Comparison of ENCODE assay signal across 12 cellular contexts in the genomic region with DNA sequence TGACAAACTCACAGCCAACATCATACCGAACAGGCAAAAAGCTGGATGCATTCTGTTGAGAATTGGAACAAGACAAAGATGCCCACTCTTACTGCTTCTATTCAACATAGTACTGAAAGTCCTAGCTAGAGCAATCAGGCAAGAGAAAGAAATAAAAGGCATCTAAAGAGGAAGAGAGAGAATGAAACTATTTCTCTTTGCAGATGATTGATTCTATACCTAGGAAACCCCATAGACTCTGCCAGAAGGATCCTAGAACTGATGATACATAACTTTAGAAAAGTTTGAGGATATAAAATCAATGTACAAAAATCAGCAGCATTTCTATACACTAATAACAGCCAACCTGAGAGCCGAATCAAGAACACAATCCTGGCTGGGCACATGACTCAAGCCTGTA. TPM values are rescaled to one million over a fixed set of nuclear protein-coding genes. Genes with fewer than 3 reads are reported as not detected.
DNase-seq lines count a peak whose midpoint lies in the region; ATAC-seq and TF ChIP-seq lines count a peak whose summit lies in the region.
"Had no signal": no experiment of that assay in that cellular context is flagged by ENCODE, and none has a peak within 500 bp of the region (broad histone marks: within the 10 kb centered on the region; RNA-seq: fewer than 3 reads in every experiment).

No MANE protein-coding gene starts in this region.

- H3K36me3 ChIP-seq in subcutaneous abdominal adipose tissue (ENCODE audit: control insufficient read depth in 5 of 5, insufficient read depth in 5 of 5, low read length in 5 of 5), result no peaks in the 10 kb centered on the region
- no peaks in the 10 kb centered on the region for H3K36me3 ChIP-seq in uterus
- H3K36me3 ChIP-seq: BLaER1 had no signal

- ATAC-seq in activated CD4-positive, alpha-beta T cell treated with anti-CD3 and anti-CD28 coated beads for 36 hours, result peak; percentile 60
- ATAC-seq in T-helper 17 cell (no peak), naive B cell (ENCODE audit: low read depth in 2 of 2) (peak; percentile 61 to 62)

- intact Hi-C loops in activated CD4-positive, alpha-beta T cell treated with anti-CD3 and anti-CD28 coated beads for 36 hours (cut with DNase I, micrococcal nuclease), result no loop called here
- intact Hi-C loops in uterus (cut with DNase I; ENCODE audit: low total_unique reads), result no loop called here

- H3K27me3 ChIP-seq in subcutaneous abdominal adipose tissue (ENCODE audit: control insufficient read depth in 5 of 5, insufficient read depth in 4 of 5, low read length in 5 of 5), result no peaks in the 10 kb centered on the region
- H3K27me3 ChIP-seq in uterus, result no peaks in the 10 kb centered on the region
- H3K27me3 ChIP-seq: BLaER1 had no signal

- no peak overlapping the region for H3K9ac ChIP-seq in subcutaneous abdominal adipose tissue (ENCODE audit: low read length in 5 of 5)
- H3K9ac ChIP-seq: BLaER1 had no signal

- H3K36me3 Mint-ChIP-seq in activated CD4-positive, alpha-beta T cell treated with anti-CD3 and anti-CD28 coated beads for 36 hours (ENCODE audit: low read depth), result no peaks in the 10 kb centered on the region
- H3K36me3 Mint-ChIP-seq in T-helper 17 cell (ENCODE audit: low read depth) (peaks cover 2% of the 10 kb centered on the region), naive B cell (no peaks in the 10 kb centered on the region)

- H3K27ac ChIP-seq in subcutaneous abdominal adipose tissue (ENCODE audit: low read depth, low read length) (peak overlapping the region; percentile 60), uterus (no peak overlapping the region)
- H3K27ac ChIP-seq: BLaER1 had no signal

- no peaks in the 10 kb centered on the region for H3K9me3 Mint-ChIP-seq in activated CD4-positive, alpha-beta T cell treated with anti-CD3 and anti-CD28 coated beads for 36 hours (ENCODE audit: low read depth)
- no peaks in the 10 kb centered on the region for H3K9me3 Mint-ChIP-seq in naive B cell

- no peaks in the 10 kb centered on the region for H3K27me3 Mint-ChIP-seq in activated CD4-positive, alpha-beta T cell treated with anti-CD3 and anti-CD28 coated beads for 36 hours
- H3K27me3 Mint-ChIP-seq in T-helper 17 cell (no peaks in the 10 kb centered on the region), naive B cell (peaks cover 0 to 3% (median 0%) of the 10 kb centered on the region in 3 donors)

- H3K9me3 ChIP-seq in T-helper 17 cell (ENCODE audit: control insufficient read depth, low read length, poor library complexity, severe bottlenecking) (no peaks in the 10 kb centered on the region), subcutaneous abdominal adipose tissue (ENCODE audit: control insufficient read depth in 5 of 5, low read length in 5 of 5) (no peaks in the 10 kb centered on the region), uterus (no peaks in the 10 kb centered on the region)
- H3K9me3 ChIP-seq: BLaER1 had no signal

- CTCF ChIA-PET in activated CD4-positive, alpha-beta T cell treated with anti-CD3 and anti-CD28 coated beads for 36 hours (lab: Charles Lee), result interaction anchor here (0.8 to 1.0 kb wide), 2 partner anchors 9 to 39 kb away, joined by 3 read pairs; no protein-coding TSS in a partner anchor

- no peak for TF ChIP-seq POLR2A in uterus (IDR thresholded peaks at IDR 0.05)

- peaks cover 20% of the 10 kb centered on the region for H3K4me1 Mint-ChIP-seq in activated CD4-positive, alpha-beta T cell treated with anti-CD3 and anti-CD28 coated beads for 36 hours
- H3K4me1 Mint-ChIP-seq in T-helper 17 cell (peaks cover 13% of the 10 kb centered on the region), naive B cell (peaks cover 21 to 29% (median 23%) of the 10 kb centered on the region in 3 donors)

- H3K27ac Mint-ChIP-seq in activated CD4-positive, alpha-beta T cell treated with anti-CD3 and anti-CD28 coated beads for 36 hours, result no peak overlapping the region
- H3K27ac Mint-ChIP-seq in T-helper 17 cell (peak overlapping the region; percentile 39), naive B cell (peak overlapping the region in 1 of 6 donors; percentile 73)

- POLR2A ChIA-PET in activated CD4-positive, alpha-beta T cell treated with anti-CD3 and anti-CD28 coated beads for 36 hours (lab: Charles Lee), result interaction anchor here (0.6 kb wide), 1 partner anchor 1401 kb away, joined by 3 read pairs; no protein-coding TSS in a partner anchor

- H3K4me1 ChIP-seq in subcutaneous abdominal adipose tissue (ENCODE audit: control insufficient read depth in 5 of 5, insufficient read depth in 5 of 5, low read length in 5 of 5), result peaks cover 0 to 30% (median 17%) of the 10 kb centered on the region in 5 donors
- no peaks in the 10 kb centered on the region for H3K4me1 ChIP-seq in uterus

- no peak overlapping the region for H3K4me3 ChIP-seq in subcutaneous abdominal adipose tissue (ENCODE audit: low read depth in 1 of 5, low read length in 5 of 5)
- H3K4me3 ChIP-seq in uterus, result no peak overlapping the region
- H3K4me3 ChIP-seq: BLaER1 had no signal

- DNase-seq in activated CD4-positive, alpha-beta T cell treated with anti-CD3 and anti-CD28 coated beads for 36 hours, result no peak
- no peak for DNase-seq in activated CD4-positive, alpha-beta T cell treated with anti-CD3 and anti-CD28 coated beads, Interleukin-2, amount 50 U/mL, for 1 hour
- DNase-seq in T-helper 17 cell (no peak), naive B cell (no peak), hippocampal formation (lab: John Stamatoyannopoulos, UW) (no peak), uterus (no peak)
- no peak for DNase-seq in stimulated activated CD4-positive, alpha-beta T cell treated with anti-CD3 and anti-CD28 coated beads, Interleukin-2, amount 100 ng/mL, for 24 hours
- DNase-seq: 8988T, AML-193, DMS53 had no signal

- no peak overlapping the region for H3K4me3 Mint-ChIP-seq in activated CD4-positive, alpha-beta T cell treated with anti-CD3 and anti-CD28 coated beads for 36 hours
- H3K4me3 Mint-ChIP-seq in T-helper 17 cell (no peak overlapping the region), naive B cell (peak overlapping the region in 2 of 8 donors; percentile 20 to 37)

- no peak for TF ChIP-seq CTCF in uterus (IDR thresholded peaks at IDR 0.05)

RNA-seq across cellular contexts. Expression of a gene that starts 6.1 kb away (rescaled TPM):
- total RNA-seq in activated CD4-positive, alpha-beta T cell treated with anti-CD3 and anti-CD28 coated beads for 36 hours, result 10 to 100 TPM; 18.7 to 20.3 TPM
- total RNA-seq in T-helper 17 cell (10 to 100 TPM; 32.2 to 69.5 TPM), uterus (100 to 1,000 TPM in 1 of 4 donors, 10 to 100 TPM in 3; 53.8 to 125 (median 75.9) TPM)
- polyA plus RNA-seq in naive B cell (ENCODE audit: low read depth in 6 of 6), result 10 to 100 TPM; 13.8 to 26.9 (median 19.3) TPM
